In genomic region chr10:69124558-69125121, GRCh38 we compare ENCODE assay signal across 8 cellular contexts. TPM values are rescaled to one million over a fixed set of nuclear protein-coding genes. Genes with fewer than 3 reads are reported as not detected.
DNase-seq lines count a peak whose midpoint lies in the region; ATAC-seq and TF ChIP-seq lines count a peak whose summit lies in the region.

No MANE protein-coding gene starts in this region.

- peaks cover 21% of the 10 kb centered on the region for H3K36me3 Mint-ChIP-seq in Caco-2 (ENCODE audit: insufficient read depth, unreplicated experiment)

- peak overlapping the region; percentile 97 for H3K4me3 Mint-ChIP-seq in Caco-2 (ENCODE audit: unreplicated experiment)

- no peaks in the 10 kb centered on the region for H3K9me3 Mint-ChIP-seq in Caco-2 (ENCODE audit: unreplicated experiment)

- WGBS in SK-N-SH (ENCODE audit: low lambda C conversion rate): under 1% methylated on average over 20 of the region's 25 CpGs
- 0 to 1% (median 0%) methylated on average over 25 of the region's 25 CpGs for WGBS in adipose tissue, 3 donors

- intact Hi-C loops in Caco-2 (cut with micrococcal nuclease; ENCODE audit: unreplicated experiment) (loop anchor here (1.0 to 10.0 kb wide), 6 partner anchors 56 to 270 kb away; partner anchors contain the start of genes DDX21 and SUPV3L1), left ventricle myocardium superior (cut with micrococcal nuclease) (no loop called here)

- H4K20me1 ChIP-seq in SK-N-SH (ENCODE audit: insufficient read depth): peaks cover 31% of the 10 kb centered on the region

- no peaks in the 10 kb centered on the region for H3K27me3 ChIP-seq in Caco-2 (replicated peaks; ENCODE audit: control insufficient read depth, insufficient read depth, low read length)
- H3K27me3 ChIP-seq in SK-N-SH (ENCODE audit: insufficient read depth): no peaks in the 10 kb centered on the region

- no peak overlapping the region for H2AFZ ChIP-seq in SK-N-SH (ENCODE audit: low read depth)

- H3K4me1 ChIP-seq in Caco-2: peaks cover 9% of the 10 kb centered on the region; the same call in 1 of the 2 replicates
- peaks cover 0 to 3% of the 10 kb centered on the region in 2 experiments; a peak in 2 of 4 replicates for H3K4me1 ChIP-seq in SK-N-SH (ENCODE audit: control insufficient read depth in 1 of 2, insufficient read depth in 2 of 2, low read depth in 1 of 2, low read length in 1 of 2)

- H3K27me3 Mint-ChIP-seq in Caco-2 (ENCODE audit: insufficient read depth, unreplicated experiment): no peaks in the 10 kb centered on the region

- TF ChIP-seq CTCF in Caco-2 (IDR thresholded peaks at IDR 0.05; ENCODE audit: insufficient read depth in 1 of 2, low read depth in 1 of 2, low read length in 1 of 2, severe bottlenecking in 1 of 2, unreplicated experiment in 1 of 2) (no peak), SK-N-SH (IDR thresholded peaks at IDR 0.05) (no peak)

- peaks cover 55% of the 10 kb centered on the region for H3K79me2 ChIP-seq in SK-N-SH (ENCODE audit: insufficient read depth)

- H3K27ac ChIP-seq in SK-N-SH (ENCODE audit: low read depth in 2 of 2, low read length in 1 of 2) (peak overlapping the region; percentile 81 to 97), adipose tissue (ENCODE audit: low read depth, low read length) (peak overlapping the region; percentile 83)

- no peaks in the 10 kb centered on the region for H3K9me2 ChIP-seq in SK-N-SH

- no peaks in the 10 kb centered on the region for H3K4me1 Mint-ChIP-seq in Caco-2 (ENCODE audit: low read depth, unreplicated experiment)

- no TSS peak for BruUV-seq in Caco-2 (replicated peaks; lab: Mats Ljungman, UMichigan)

- peaks cover 16% of the 10 kb centered on the region for H3F3A ChIP-seq in SK-N-SH (replicated peaks; ENCODE audit: insufficient read depth)

- DNase-seq in Caco-2 (peak; percentile 64), HT-29 (ENCODE audit: low spot score) (peak; percentile 83), SK-N-SH (peak; percentile 44), left ventricle myocardium superior (peak; percentile 54), pulmonary artery endothelial cell (ENCODE audit: low read depth, low spot score) (peak; percentile 35), GM19240 (ENCODE audit: insufficient read length, low spot score) (no peak)

- peak overlapping the region; percentile 82 for H3K4me2 ChIP-seq in SK-N-SH

- no peaks in the 10 kb centered on the region for H3K36me3 ChIP-seq in Caco-2 (ENCODE audit: control insufficient read depth, insufficient read depth, low read length)
- H3K36me3 ChIP-seq in SK-N-SH (replicated peaks in 1 of 2; ENCODE audit: control insufficient read depth in 1 of 2, insufficient read depth in 2 of 2, low read length in 1 of 2): no peaks in the 10 kb centered on the region

- peak overlapping the region; percentile 97 for H3K27ac Mint-ChIP-seq in Caco-2 (ENCODE audit: unreplicated experiment)

- H3K9me3 ChIP-seq in Caco-2 (no peaks in the 10 kb centered on the region), SK-N-SH (no peaks in the 10 kb centered on the region)

- TF ChIP-seq RAD21 in SK-N-SH (IDR thresholded peaks at IDR 0.05; ENCODE audit: low read length): no peak

- TF ChIP-seq EP300 in SK-N-SH (IDR thresholded peaks at IDR 0.05; ENCODE audit: borderline replicate concordance in 1 of 2, low read depth in 1 of 2, low read length in 1 of 2): no peak

- CTCF ChIA-PET in Caco-2 (lab: Charles Lee): interaction anchor here (1.1 to 1.2 kb wide), 3 partner anchors 14 to 284 kb away, joined by 3 to 5 read pairs (median 4); no protein-coding TSS in a partner anchor
- CTCF ChIA-PET in SK-N-SH (lab: Yijun Ruan, JAX): interaction anchor here (0.5 to 1.4 kb wide), 6 partner anchors 8 to 281 kb away, joined by 3 read pairs; no protein-coding TSS in a partner anchor

- ATAC-seq in GM21367 (IDR thresholded peaks at IDR 0.05; ENCODE audit: unreplicated experiment) (peak; percentile 23), left ventricle myocardium superior (peak; percentile 26)

- H3K4me3 ChIP-seq in Caco-2 (ENCODE audit: low read depth, low read length): peak overlapping the region; percentile 71
- peak overlapping the region; percentile 78 to 84 for H3K4me3 ChIP-seq in SK-N-SH (ENCODE audit: low read depth in 2 of 2, low read length in 1 of 2)

- POLR2A ChIA-PET in Caco-2 (lab: Charles Lee): interaction anchor here (0.5 to 1.5 kb wide), 5 partner anchors 18 to 168 kb away, joined by 3 to 6 read pairs (median 4); partner anchors contain the start of gene SUPV3L1
- POLR2A ChIA-PET in SK-N-SH (lab: Yijun Ruan, JAX): no interaction called here

- peak overlapping the region; percentile 93 for H3K9ac ChIP-seq in SK-N-SH

TF ChIP-seq in SK-N-SH, 30 proteins besides CTCF, POLR2A, EP300 and RAD21:
- TF ChIP-seq POLR2AphosphoS5 (IDR thresholded peaks at IDR 0.05; ENCODE audit: low read depth, low read length) (no peak), CHD2 (IDR thresholded peaks at IDR 0.05; ENCODE audit: low read length, partially characterized antibody) (no peak), NFIC (IDR thresholded peaks at IDR 0.05; ENCODE audit: borderline replicate concordance) (no peak), EZH2phosphoT487 (IDR thresholded peaks at IDR 0.05; ENCODE audit: borderline replicate concordance, low read depth) (no peak), NRF1 (IDR thresholded peaks at IDR 0.05; ENCODE audit: low read depth, low read length) (no peak)
- TF ChIP-seq, protein P1, sequence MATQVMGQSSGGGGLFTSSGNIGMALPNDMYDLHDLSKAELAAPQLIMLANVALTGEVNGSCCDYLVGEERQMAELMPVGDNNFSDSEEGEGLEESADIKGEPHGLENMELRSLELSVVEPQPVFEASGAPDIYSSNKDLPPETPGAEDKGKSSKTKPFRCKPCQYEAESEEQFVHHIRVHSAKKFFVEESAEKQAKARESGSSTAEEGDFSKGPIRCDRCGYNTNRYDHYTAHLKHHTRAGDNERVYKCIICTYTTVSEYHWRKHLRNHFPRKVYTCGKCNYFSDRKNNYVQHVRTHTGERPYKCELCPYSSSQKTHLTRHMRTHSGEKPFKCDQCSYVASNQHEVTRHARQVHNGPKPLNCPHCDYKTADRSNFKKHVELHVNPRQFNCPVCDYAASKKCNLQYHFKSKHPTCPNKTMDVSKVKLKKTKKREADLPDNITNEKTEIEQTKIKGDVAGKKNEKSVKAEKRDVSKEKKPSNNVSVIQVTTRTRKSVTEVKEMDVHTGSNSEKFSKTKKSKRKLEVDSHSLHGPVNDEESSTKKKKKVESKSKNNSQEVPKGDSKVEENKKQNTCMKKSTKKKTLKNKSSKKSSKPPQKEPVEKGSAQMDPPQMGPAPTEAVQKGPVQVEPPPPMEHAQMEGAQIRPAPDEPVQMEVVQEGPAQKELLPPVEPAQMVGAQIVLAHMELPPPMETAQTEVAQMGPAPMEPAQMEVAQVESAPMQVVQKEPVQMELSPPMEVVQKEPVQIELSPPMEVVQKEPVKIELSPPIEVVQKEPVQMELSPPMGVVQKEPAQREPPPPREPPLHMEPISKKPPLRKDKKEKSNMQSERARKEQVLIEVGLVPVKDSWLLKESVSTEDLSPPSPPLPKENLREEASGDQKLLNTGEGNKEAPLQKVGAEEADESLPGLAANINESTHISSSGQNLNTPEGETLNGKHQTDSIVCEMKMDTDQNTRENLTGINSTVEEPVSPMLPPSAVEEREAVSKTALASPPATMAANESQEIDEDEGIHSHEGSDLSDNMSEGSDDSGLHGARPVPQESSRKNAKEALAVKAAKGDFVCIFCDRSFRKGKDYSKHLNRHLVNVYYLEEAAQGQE (IDR thresholded peaks at IDR 0.05; ENCODE audit: low read depth, low read length): no peak
- TF ChIP-seq, protein P2, sequence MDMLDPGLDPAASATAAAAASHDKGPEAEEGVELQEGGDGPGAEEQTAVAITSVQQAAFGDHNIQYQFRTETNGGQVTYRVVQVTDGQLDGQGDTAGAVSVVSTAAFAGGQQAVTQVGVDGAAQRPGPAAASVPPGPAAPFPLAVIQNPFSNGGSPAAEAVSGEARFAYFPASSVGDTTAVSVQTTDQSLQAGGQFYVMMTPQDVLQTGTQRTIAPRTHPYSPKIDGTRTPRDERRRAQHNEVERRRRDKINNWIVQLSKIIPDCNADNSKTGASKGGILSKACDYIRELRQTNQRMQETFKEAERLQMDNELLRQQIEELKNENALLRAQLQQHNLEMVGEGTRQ (IDR thresholded peaks at IDR 0.05; ENCODE audit: borderline replicate concordance, low read depth, low read length): no peak

RNA-seq across cellular contexts. Expression of gene VPS26A, which starts 0.7 kb away (rescaled TPM):
- total RNA-seq in Caco-2 (2022) (133 and 143 TPM in 2 replicates), left ventricle myocardium superior (37.3 TPM), pulmonary artery endothelial cell (39.1 and 44.4 TPM in 2 replicates)
- total RNA-seq in HT-29 (2014; rRNA removed; shearing (Covaris generic)): 10.3 TPM in 2 replicates
- polyA plus RNA-seq in SK-N-SH (2012; rRNA removed) (10.6 and 12.9 TPM in 2 replicates), adipose tissue (10 to 100 TPM; 13.1 to 45.2 (median 33.4) TPM)
- polyA plus RNA-seq in SK-N-SH (2012; cell fraction: cytosol; rRNA removed): 22.1 and 30.9 TPM in 2 replicates
- 3.1 and 8.3 TPM in 2 replicates for polyA plus RNA-seq in SK-N-SH (2012; cell fraction: nucleus; rRNA removed)

RNA-seq across cellular contexts. Expression of gene SRGN, which starts 36.7 kb away (rescaled TPM):
- total RNA-seq in Caco-2 (2022) (not detected in 2 replicates), left ventricle myocardium superior (42.8 TPM), pulmonary artery endothelial cell (1,537 and 1,720 TPM in 2 replicates)
- total RNA-seq in HT-29 (2014; rRNA removed; shearing (Covaris generic)): 0.13 TPM in 1 of 2 replicates, not detected in the other
- polyA plus RNA-seq in SK-N-SH (2012; rRNA removed) (0.06 and 0.10 TPM in 2 replicates), adipose tissue (100 to 1,000 TPM in 2 of 3 donors, 10 to 100 TPM in 1; 32.0 to 290 (median 181) TPM)
- polyA plus RNA-seq in SK-N-SH (2012; cell fraction: cytosol; rRNA removed): 0.07 TPM in 1 of 2 replicates, not detected in the other
- polyA plus RNA-seq in SK-N-SH (2012; cell fraction: nucleus; rRNA removed): 0.05 TPM in 1 of 2 replicates, not detected in the other

RNA-seq across cellular contexts. Expression of gene SUPV3L1, which starts 55.4 kb away (rescaled TPM):
- total RNA-seq in Caco-2 (2022) (77.1 and 79.2 TPM in 2 replicates), left ventricle myocardium superior (40.2 TPM), pulmonary artery endothelial cell (25.1 and 31.1 TPM in 2 replicates)
- total RNA-seq in HT-29 (2014; rRNA removed; shearing (Covaris generic)): 24.6 and 27.0 TPM in 2 replicates
- polyA plus RNA-seq in SK-N-SH (2012; rRNA removed) (19.8 and 26.7 TPM in 2 replicates), adipose tissue (10 to 100 TPM; 13.6 to 37.1 (median 29.4) TPM)
- polyA plus RNA-seq in SK-N-SH (2012; cell fraction: cytosol; rRNA removed): 20.8 and 23.5 TPM in 2 replicates
- 30.0 and 43.3 TPM in 2 replicates for polyA plus RNA-seq in SK-N-SH (2012; cell fraction: nucleus; rRNA removed)

Comparison
In these comparisons a context has a peak if more than half of its experiments do, and no peak if none do; other contexts are left out.
1. RNA of gene SRGN, which starts 36.7 kb away (total RNA-seq): 1,537 to 1,720 TPM in pulmonary artery endothelial cell and 42.8 TPM in left ventricle myocardium superior (single experiment); not detected in Caco-2 and 0.13 TPM in HT-29; every median in the first group is over 10 times any median in the second.